ENCODE assay signal across 2 cellular contexts in genomic region chr4:151389799-151390198, GRCh38. TPM values are rescaled to one million over a fixed set of nuclear protein-coding genes. Genes with fewer than 3 reads are reported as not detected.
"Had no signal": no experiment of that assay in that cellular context is flagged by ENCODE, and none has a peak within 500 bp of the region (broad histone marks: within the 10 kb centered on the region; RNA-seq: fewer than 3 reads in every experiment).

No MANE protein-coding gene starts in this region.

RNA-seq across cellular contexts. Expression of gene FHIP1A, which starts 19.2 kb away (rescaled TPM):
- polyA plus RNA-seq: immature natural killer cell; naive thymus-derived CD4-positive, alpha-beta T cell had no signal
